In genomic region chr7:832292-832967, GRCh38 we compare ENCODE assay signal across 9 cellular contexts. TPM values are rescaled to one million over a fixed set of nuclear protein-coding genes. Genes with fewer than 3 reads are reported as not detected.
A peak's percentile ranks its signal among the peaks of the same experiment; 100 is the strongest.
DNase-seq lines count a peak whose midpoint lies in the region; ATAC-seq, FAIRE-seq and TF ChIP-seq lines count a peak whose summit lies in the region.
"Had no signal": no experiment of that assay in that cellular context is flagged by ENCODE, and none has a peak within 500 bp of the region (broad histone marks: within the 10 kb centered on the region; RNA-seq: fewer than 3 reads in every experiment).

A gene with protein sequence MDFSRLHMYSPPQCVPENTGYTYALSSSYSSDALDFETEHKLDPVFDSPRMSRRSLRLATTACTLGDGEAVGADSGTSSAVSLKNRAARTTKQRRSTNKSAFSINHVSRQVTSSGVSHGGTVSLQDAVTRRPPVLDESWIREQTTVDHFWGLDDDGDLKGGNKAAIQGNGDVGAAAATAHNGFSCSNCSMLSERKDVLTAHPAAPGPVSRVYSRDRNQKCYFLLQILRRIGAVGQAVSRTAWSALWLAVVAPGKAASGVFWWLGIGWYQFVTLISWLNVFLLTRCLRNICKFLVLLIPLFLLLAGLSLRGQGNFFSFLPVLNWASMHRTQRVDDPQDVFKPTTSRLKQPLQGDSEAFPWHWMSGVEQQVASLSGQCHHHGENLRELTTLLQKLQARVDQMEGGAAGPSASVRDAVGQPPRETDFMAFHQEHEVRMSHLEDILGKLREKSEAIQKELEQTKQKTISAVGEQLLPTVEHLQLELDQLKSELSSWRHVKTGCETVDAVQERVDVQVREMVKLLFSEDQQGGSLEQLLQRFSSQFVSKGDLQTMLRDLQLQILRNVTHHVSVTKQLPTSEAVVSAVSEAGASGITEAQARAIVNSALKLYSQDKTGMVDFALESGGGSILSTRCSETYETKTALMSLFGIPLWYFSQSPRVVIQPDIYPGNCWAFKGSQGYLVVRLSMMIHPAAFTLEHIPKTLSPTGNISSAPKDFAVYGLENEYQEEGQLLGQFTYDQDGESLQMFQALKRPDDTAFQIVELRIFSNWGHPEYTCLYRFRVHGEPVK (plus strand): TSS chr7:832476. CDS start chr7:832525, 49 bp downstream.

- intact Hi-C loops in body of pancreas (cut with DNase I): no loop called here

- H3K27ac ChIP-seq in body of pancreas: peak within 1 kb of the TSS; percentile 77 to 92 (median 83)

- 69 to 75% methylated on average over 22 of the region's 22 CpGs for WGBS in body of pancreas, 2 donors

- no peaks in the 10 kb centered on the region for H3K9me3 Mint-ChIP-seq in T-helper 1 cell treated with Interleukin-12 subunit alpha and Interleukin-12 subunit beta and Interleukin-4 antibody, amounts not matched to agents 30 μg/mL and 1 μg/mL, for 36 hours

- peak; percentile 43 for ATAC-seq in HG02943 (IDR thresholded peaks at IDR 0.05; ENCODE audit: low read depth, unreplicated experiment)
- peak; percentile 64 for ATAC-seq in body of pancreas

- TF ChIP-seq POLR2A in GM12892 (IDR thresholded peaks at IDR 0.05; ENCODE audit: low read depth, low read length): no peak
- no peak for TF ChIP-seq POLR2A in body of pancreas (IDR thresholded peaks at IDR 0.05)

- DNase-seq in GM12892 (ENCODE audit: insufficient read length) (peak; percentile 41), body of pancreas (peak; percentile 39 to 67 (median 50)), kidney tubule cell (ENCODE audit: low spot score) (peak; percentile 96), GOT3 (lab: John Stamatoyannopoulos, UW) (no peak), 8988T (no peak)
- DNase-seq in stimulated activated CD4-positive, alpha-beta T cell treated with anti-CD3 and anti-CD28 coated beads, Interleukin-4, amount 100 ng/mL, for 1 hour: peak; percentile 68

- H3K9me3 ChIP-seq in body of pancreas: no peaks in the 10 kb centered on the region

- no peaks in the 10 kb centered on the region for H3K27me3 ChIP-seq in body of pancreas

- peaks cover 8% of the 10 kb centered on the region for H3K36me3 Mint-ChIP-seq in T-helper 1 cell treated with Interleukin-12 subunit alpha and Interleukin-12 subunit beta and Interleukin-4 antibody, amounts not matched to agents 30 μg/mL and 1 μg/mL, for 36 hours (ENCODE audit: low read depth)

- H3K4me1 ChIP-seq in body of pancreas: peaks cover 38% of the 10 kb centered on the region

- peaks cover 8% of the 10 kb centered on the region for H3K27me3 Mint-ChIP-seq in T-helper 1 cell treated with Interleukin-12 subunit alpha and Interleukin-12 subunit beta and Interleukin-4 antibody, amounts not matched to agents 30 μg/mL and 1 μg/mL, for 36 hours (ENCODE audit: low read depth)

- H3K27ac Mint-ChIP-seq in T-helper 1 cell treated with Interleukin-12 subunit alpha and Interleukin-12 subunit beta and Interleukin-4 antibody, amounts not matched to agents 30 μg/mL and 1 μg/mL, for 36 hours: peak within 1 kb of the TSS; percentile 81

- H3K4me3 Mint-ChIP-seq in T-helper 1 cell treated with Interleukin-12 subunit alpha and Interleukin-12 subunit beta and Interleukin-4 antibody, amounts not matched to agents 30 μg/mL and 1 μg/mL, for 36 hours: peak within 1 kb of the TSS; percentile 71

- H3K36me3 ChIP-seq in body of pancreas (replicated peaks in 1 of 2; ENCODE audit: insufficient read depth in 1 of 2, low read depth in 2 of 2): no peaks in the 10 kb centered on the region

- peak; percentile 91 for FAIRE-seq in GM12892 (lab: Jason Lieb, UNC)
- FAIRE-seq: colon had no signal

- no peak within 1 kb of the TSS for H3K4me3 ChIP-seq in body of pancreas

- peaks cover 27% of the 10 kb centered on the region for H3K4me1 Mint-ChIP-seq in T-helper 1 cell treated with Interleukin-12 subunit alpha and Interleukin-12 subunit beta and Interleukin-4 antibody, amounts not matched to agents 30 μg/mL and 1 μg/mL, for 36 hours (ENCODE audit: low read depth)

- peak in 1 of 7 experiments; percentile 9 for TF ChIP-seq CTCF in body of pancreas (IDR thresholded peaks at IDR 0.05)

RNA-seq across cellular contexts. Expression of the gene that starts here (rescaled TPM):
- polyA plus RNA-seq in GM12892 (2012; ENCODE audit: missing spikeins): 57.6 TPM
- 100 to 1,000 TPM in 1 of 2 donors, 10 to 100 TPM in 1; 75.8 to 122 TPM for total RNA-seq in body of pancreas

Comparison
In these comparisons a context has a peak if more than half of its experiments do, and no peak if none do; other contexts are left out.
1. DNase-seq: peak in GM12892 (single experiment), body of pancreas (4 of 4), kidney tubule cell (single experiment) and stimulated activated CD4-positive, alpha-beta T cell treated with anti-CD3 and anti-CD28 coated beads, Interleukin-4, amount 100 ng/mL, for 1 hour (single experiment); none in GOT3 (single experiment) and 8988T (single experiment).